In genomic region chr16:82061861-82062525, GRCh38 we compare ENCODE assay signal across 8 cellular contexts. TPM values are rescaled to one million over a fixed set of nuclear protein-coding genes. Genes with fewer than 3 reads are reported as not detected.
DNase-seq lines count a peak whose midpoint lies in the region; ATAC-seq and TF ChIP-seq lines count a peak whose summit lies in the region.

No MANE protein-coding gene starts in this region.

- H3K9me2 ChIP-seq in GM23248 (ENCODE audit: insufficient read depth), result no peaks in the 10 kb centered on the region

- peaks cover 8% of the 10 kb centered on the region for H3K4me1 ChIP-seq in GM23248 (ENCODE audit: insufficient read depth)
- no peaks in the 10 kb centered on the region for H3K4me1 ChIP-seq in prostate gland (replicated peaks)

- DNase-seq in AML-193 (lab: John Stamatoyannopoulos, UW) (peak; percentile 8 to 29), GM23248 (peak; percentile 63), iPS-NIHi7 (ENCODE audit: extremely low spot score) (peak; percentile 55), prostate gland (ENCODE audit: low spot score) (no peak)
- DNase-seq in T-helper 2 cell treated with Interferon-gamma antibody and Interleukin-4, amounts not matched to agents 5 μg/mL and 100 μg/mL, for 36 hours (ENCODE audit: low spot score), result peak; percentile 6

- no peak overlapping the region for H3K4me2 ChIP-seq in GM23248 (ENCODE audit: unreplicated experiment)

- in situ Hi-C loops in GM23248 (cut with MboI), result no loop called here

- H3K9ac ChIP-seq in GM23248, result peak overlapping the region; percentile 42; the same call in 1 of the 2 replicates

- intact Hi-C loops in prostate gland (cut with DNase I), result no loop called here

- no peaks in the 10 kb centered on the region for H3K36me3 Mint-ChIP-seq in T-helper 2 cell treated with Interferon-gamma antibody and Interleukin-4, amounts not matched to agents 5 μg/mL and 100 μg/mL, for 36 hours (ENCODE audit: low read depth)

- H3K9me3 ChIP-seq in GM23248 (ENCODE audit: low read depth) (no peaks in the 10 kb centered on the region), prostate gland (no peaks in the 10 kb centered on the region)

- no peak overlapping the region for H3K27ac Mint-ChIP-seq in T-helper 2 cell treated with Interferon-gamma antibody and Interleukin-4, amounts not matched to agents 5 μg/mL and 100 μg/mL, for 36 hours

- H3K27me3 Mint-ChIP-seq in T-helper 2 cell treated with Interferon-gamma antibody and Interleukin-4, amounts not matched to agents 5 μg/mL and 100 μg/mL, for 36 hours (ENCODE audit: low read depth), result peaks cover 18% of the 10 kb centered on the region

- 42 to 55% methylated on average over 5 of the region's 5 CpGs for WGBS in GM23248 (ENCODE audit: low coverage in 1 of 2, low lambda C conversion rate in 2 of 2, missing lambda C conversion rate in 2 of 2), 2 experiments
- 64% methylated on average over 5 of the region's 5 CpGs for WGBS in prostate gland

- no peaks in the 10 kb centered on the region for H3K36me3 ChIP-seq in GM23248 (ENCODE audit: low read depth)
- H3K36me3 ChIP-seq in prostate gland, result no peaks in the 10 kb centered on the region

- H2AFZ ChIP-seq in GM23248, result no peak overlapping the region

- H3K27me3 ChIP-seq in GM23248 (replicated peaks; ENCODE audit: insufficient read depth) (no peaks in the 10 kb centered on the region), prostate gland (replicated peaks; ENCODE audit: insufficient read depth) (no peaks in the 10 kb centered on the region)

- no peaks in the 10 kb centered on the region for H3K4me1 Mint-ChIP-seq in T-helper 2 cell treated with Interferon-gamma antibody and Interleukin-4, amounts not matched to agents 5 μg/mL and 100 μg/mL, for 36 hours (ENCODE audit: low read depth)

- 0 out of 2 replicates have a peak, but pooled peaks cover 11% of the 10 kb centered on the region for H3F3A ChIP-seq in GM23248 (ENCODE audit: insufficient read depth)

- H4K20me1 ChIP-seq in GM23248 (ENCODE audit: insufficient read depth), result no peaks in the 10 kb centered on the region

- H3K27ac ChIP-seq in GM23248 (peak overlapping the region; percentile 69), prostate gland (no peak overlapping the region)

- H3K79me2 ChIP-seq in GM23248 (ENCODE audit: insufficient read depth), result no peaks in the 10 kb centered on the region

- no peak for TF ChIP-seq CTCF in prostate gland (IDR thresholded peaks at IDR 0.05)

- ATAC-seq in HG02588 (IDR thresholded peaks at IDR 0.05; ENCODE audit: unreplicated experiment) (no peak), HG02798 (IDR thresholded peaks at IDR 0.05; ENCODE audit: poor library complexity, unreplicated experiment) (no peak)
- no peak for ATAC-seq in activated CD4-positive, CD25-positive, alpha-beta regulatory T cell treated with anti-CD3 and anti-CD28 coated beads, Interleukin-2, amount 50 U/mL, for 24 hours

- H3K9me3 Mint-ChIP-seq in T-helper 2 cell treated with Interferon-gamma antibody and Interleukin-4, amounts not matched to agents 5 μg/mL and 100 μg/mL, for 36 hours, result no peaks in the 10 kb centered on the region

- TF ChIP-seq POLR2A in prostate gland (IDR thresholded peaks at IDR 0.05), result no peak

- H3K4me3 Mint-ChIP-seq in T-helper 2 cell treated with Interferon-gamma antibody and Interleukin-4, amounts not matched to agents 5 μg/mL and 100 μg/mL, for 36 hours, result no peak overlapping the region

- H3K4me3 ChIP-seq in GM23248, result no peak overlapping the region
- H3K4me3 ChIP-seq in prostate gland, result no peak overlapping the region

RNA-seq across cellular contexts. Expression of gene HSD17B2, which starts 26.9 kb away (rescaled TPM):
- total RNA-seq in GM23248 (2014; rRNA removed; shearing (Covaris generic)), result not detected in 2 replicates
- 0.39 TPM in 1 of 2 replicates, not detected in the other for polyA plus RNA-seq in GM23248 (2016; fragmentation: Nextera tagmentation; extraction: Ambion mirVana)
- total RNA-seq in prostate gland, result 1 to 10 TPM in 1 of 2 donors, under 1 TPM in 1; 0.80 to 1.0 TPM

RNA-seq across cellular contexts. Expression of gene SDR42E1, which starts 50.7 kb away (rescaled TPM):
- total RNA-seq in GM23248 (2014; rRNA removed; shearing (Covaris generic)), result not detected in 2 replicates
- polyA plus RNA-seq in GM23248 (2016; fragmentation: Nextera tagmentation; extraction: Ambion mirVana), result not detected in 2 replicates
- total RNA-seq in prostate gland, result 1 to 10 TPM; 5.5 to 7.2 TPM
